ENCODE assay signal across 12 cellular contexts in genomic region chr1:154940213-154940879, GRCh38. TPM values are rescaled to one million over a fixed set of nuclear protein-coding genes. Genes with fewer than 3 reads are reported as not detected.
DNase-seq lines count a peak whose midpoint lies in the region; ATAC-seq, FAIRE-seq and TF ChIP-seq lines count a peak whose summit lies in the region.
"Had no signal": no experiment of that assay in that cellular context is flagged by ENCODE, and none has a peak within 500 bp of the region (broad histone marks: within the 10 kb centered on the region; RNA-seq: fewer than 3 reads in every experiment).

No MANE protein-coding gene starts in this region.

- TF ChIP-seq CTCF in endothelial cell (IDR thresholded peaks at IDR 0.05; ENCODE audit: unreplicated experiment), result no peak
- TF ChIP-seq CTCF in D721Med (IDR thresholded peaks at IDR 0.05; ENCODE audit: insufficient read depth, missing control alignments), result no peak

- no peaks in the 10 kb centered on the region for H3K9me3 ChIP-seq in T-helper 17 cell (ENCODE audit: control insufficient read depth, low read length, poor library complexity, severe bottlenecking)
- H3K9me3 ChIP-seq: left ventricle myocardium inferior had no signal

- peak overlapping the region; percentile 95 for H3K27ac Mint-ChIP-seq in activated naive CD4-positive, alpha-beta T cell treated with anti-CD3 and anti-CD28 coated beads, Interleukin-2, amount 10 ng/mL, durations not matched to agents 7 days and 5 days
- H3K27ac Mint-ChIP-seq in T-helper 17 cell (peak overlapping the region; percentile 100), endothelial cell (ENCODE audit: unreplicated experiment) (peak overlapping the region; percentile 52)

- peaks cover 83% of the 10 kb centered on the region for H3K4me1 Mint-ChIP-seq in activated naive CD4-positive, alpha-beta T cell treated with anti-CD3 and anti-CD28 coated beads, Interleukin-2, amount 10 ng/mL, durations not matched to agents 7 days and 5 days
- H3K4me1 Mint-ChIP-seq in T-helper 17 cell, result peaks cover 79% of the 10 kb centered on the region
- peaks cover 39% of the 10 kb centered on the region for H3K4me1 Mint-ChIP-seq in endothelial cell (ENCODE audit: unreplicated experiment)

- H3K27me3 Mint-ChIP-seq in activated naive CD4-positive, alpha-beta T cell treated with anti-CD3 and anti-CD28 coated beads, Interleukin-2, amount 10 ng/mL, durations not matched to agents 7 days and 5 days, result no peaks in the 10 kb centered on the region
- H3K27me3 Mint-ChIP-seq in T-helper 17 cell (no peaks in the 10 kb centered on the region), endothelial cell (ENCODE audit: unreplicated experiment) (peaks cover 20% of the 10 kb centered on the region)

- H3K9me3 Mint-ChIP-seq in activated naive CD4-positive, alpha-beta T cell treated with anti-CD3 and anti-CD28 coated beads, Interleukin-2, amount 10 ng/mL, durations not matched to agents 7 days and 5 days, result no peaks in the 10 kb centered on the region
- no peaks in the 10 kb centered on the region for H3K9me3 Mint-ChIP-seq in endothelial cell (ENCODE audit: unreplicated experiment)

- no peak overlapping the region for H3K4me3 Mint-ChIP-seq in activated naive CD4-positive, alpha-beta T cell treated with anti-CD3 and anti-CD28 coated beads, Interleukin-2, amount 10 ng/mL, durations not matched to agents 7 days and 5 days
- peak overlapping the region; percentile 99 for H3K4me3 Mint-ChIP-seq in T-helper 17 cell
- H3K4me3 Mint-ChIP-seq in endothelial cell (ENCODE audit: unreplicated experiment), result peak overlapping the region; percentile 47

- H3K27ac ChIP-seq in substantia nigra (ENCODE audit: low read depth, low read length, poor library complexity, severe bottlenecking), result peak overlapping the region; percentile 17
- H3K27ac ChIP-seq: left ventricle myocardium inferior had no signal

- H3K36me3 Mint-ChIP-seq in activated naive CD4-positive, alpha-beta T cell treated with anti-CD3 and anti-CD28 coated beads, Interleukin-2, amount 10 ng/mL, durations not matched to agents 7 days and 5 days, result peaks cover 8% of the 10 kb centered on the region
- H3K36me3 Mint-ChIP-seq in T-helper 17 cell (ENCODE audit: low read depth) (peaks cover 4% of the 10 kb centered on the region), endothelial cell (ENCODE audit: low read depth, unreplicated experiment) (peaks cover 5% of the 10 kb centered on the region)

- no peak for DNase-seq in activated naive CD4-positive, alpha-beta T cell treated with anti-CD3 and anti-CD28 coated beads, Interleukin-2, amount 10 ng/mL, durations not matched to agents 7 days and 5 days
- DNase-seq in activated naive CD4-positive, alpha-beta T cell treated with Interleukin-2 at 50 U/mL for 16 hours, result no peak
- DNase-seq in T-helper 17 cell (no peak), endothelial cell (ENCODE audit: low spot score) (no peak), substantia nigra (lab: John Stamatoyannopoulos, UW) (peak in 5 of 49 donors; percentile 13 to 27 (median 24)), D721Med (ENCODE audit: insufficient read length, low spot score) (no peak), NCI-H748 (lab: John Stamatoyannopoulos, UW; ENCODE audit: unreplicated experiment) (no peak)
- DNase-seq in effector CD8-positive, alpha-beta T cell (lab: John Stamatoyannopoulos, UW), result no peak
- DNase-seq: activated CD8-positive, alpha-beta memory T cell treated with anti-CD3 and anti-CD28 coated beads for 24 hours; central memory CD4-positive, alpha-beta T cell; left ventricle myocardium inferior; retina had no signal

- no peak for FAIRE-seq in D721Med (lab: Jason Lieb, UNC)

- no peak for ATAC-seq in T-helper 17 cell

- CTCF ChIA-PET in activated naive CD4-positive, alpha-beta T cell treated with anti-CD3 and anti-CD28 coated beads, Interleukin-2, amount 10 ng/mL, durations not matched to agents 7 days and 5 days (lab: Charles Lee), result interaction anchor here (0.6 to 1.4 kb wide), 4 partner anchors 17 to 381 kb away, joined by 3 to 7 read pairs (median 4); no protein-coding TSS in a partner anchor

RNA-seq across cellular contexts. Expression of gene PMVK, which starts 3.8 kb away (rescaled TPM):
- total RNA-seq in T-helper 17 cell, result 10 to 100 TPM; 19.0 to 19.9 TPM
- 26.7 TPM for total RNA-seq in endothelial cell (ENCODE audit: unreplicated experiment)

RNA-seq across cellular contexts. Expression of gene PBXIP1, which starts 15.6 kb away (rescaled TPM):
- total RNA-seq in T-helper 17 cell (100 to 1,000 TPM; 634 to 767 TPM), endothelial cell (ENCODE audit: unreplicated experiment) (82.1 TPM)

RNA-seq across cellular contexts. Expression of gene PYGO2, which starts 21.2 kb away (rescaled TPM):
- total RNA-seq in T-helper 17 cell, result 10 to 100 TPM; 34.7 to 45.1 TPM
- 49.8 TPM for total RNA-seq in endothelial cell (ENCODE audit: unreplicated experiment)

RNA-seq across cellular contexts. Expression of gene SHC1, which starts 30.2 kb away (rescaled TPM):
- total RNA-seq in T-helper 17 cell (100 to 1,000 TPM in 1 of 2 donors, 10 to 100 TPM in 1; 99.5 to 105 TPM), endothelial cell (ENCODE audit: unreplicated experiment) (915 TPM)

RNA-seq across cellular contexts. Expression of gene CKS1B, which starts 34.1 kb away (rescaled TPM):
- total RNA-seq in T-helper 17 cell (1 to 10 TPM; 9.3 to 9.4 TPM), endothelial cell (ENCODE audit: unreplicated experiment) (48.3 TPM)
